35 cellular contexts compared by ENCODE assay signal in genomic region chr12:90855534-90855933, GRCh38.
"Had no signal": no experiment of that assay in that cellular context is flagged by ENCODE, and none has a peak within 500 bp of the region (broad histone marks: within the 10 kb centered on the region; RNA-seq: fewer than 3 reads in every experiment).

No MANE protein-coding gene starts in this region.

- DNase-seq: activated B cell treated with CpG ODN at 0.5 μM for 24 hours; activated CD4-positive, alpha-beta memory T cell treated with anti-CD3 and anti-CD28 coated beads for 36 hours; activated CD4-positive, alpha-beta T cell treated with anti-CD3 and anti-CD28 coated beads for 4 hours; activated CD4-positive, alpha-beta T cell treated with anti-CD3 and anti-CD28 coated beads, Interleukin-2, amount 10 ng/mL, durations not matched to agents 24 days and 14 days; activated CD4-positive, alpha-beta T cell treated with anti-CD3 and anti-CD28 coated beads, Interleukin-2, amount 50 U/mL, for 1 hour; activated CD4-positive, alpha-beta T cell treated with anti-CD3 and anti-CD28 coated beads, Interleukin-2, amount 50 U/mL, for 4 hours; activated CD4-positive, CD25-positive, alpha-beta regulatory T cell treated with anti-CD3 and anti-CD28 coated beads, Interleukin-2, amount 50 U/mL, for 72 hours; activated CD8-positive, alpha-beta memory T cell treated with anti-CD3 and anti-CD28 coated beads, Interleukin-2, amount 50 U/mL, for 4 hours; activated CD8-positive, alpha-beta T cell treated with anti-CD3 and anti-CD28 coated beads for 36 hours; activated effector memory CD4-positive, alpha-beta T cell treated with anti-CD3 and anti-CD28 coated beads, Interleukin-2, amount 50 U/mL, for 16 hours; activated gamma-delta T cell treated with Interleukin-2 at 50 U/mL for 16 hours; activated naive CD4-positive, alpha-beta T cell; activated naive CD4-positive, alpha-beta T cell treated with anti-CD3 and anti-CD28 coated beads for 36 hours; activated naive CD8-positive, alpha-beta T cell treated with anti-CD3 and anti-CD28 coated beads for 36 hours; activated T-cell treated with anti-CD3 and anti-CD28 coated beads for 4 hours; activated T-cell treated with anti-CD3 and anti-CD28 coated beads, Interleukin-2, amount 50 U/mL, for 1 hour; activated T-cell treated with anti-CD3 and anti-CD28 coated beads, Interleukin-2, amount 50 U/mL, for 4 hours; activated T-cell treated with anti-CD3 and anti-CD28 coated beads, Interleukin-2, amount 50 U/mL, for 72 hours; adrenal gland; amniotic stem cell; aorta; body of pancreas; brain microvascular endothelial cell; central memory CD4-positive, alpha-beta T cell; T-helper 1 cell; T-helper 2 cell; T-helper 9 cell had no signal

- H3K9me3 ChIP-seq: adrenal gland, body of pancreas, breast epithelium had no signal

- H3K27me3 ChIP-seq: body of pancreas, brain microvascular endothelial cell, breast epithelium had no signal

- H3K4me1 Mint-ChIP-seq: activated B cell treated with CpG ODN at 0.5 μM for 24 hours; activated CD4-positive, alpha-beta T cell treated with anti-CD3 and anti-CD28 coated beads, Interleukin-2, amount 10 ng/mL, durations not matched to agents 24 days and 14 days; activated naive CD4-positive, alpha-beta T cell treated with anti-CD3 and anti-CD28 coated beads, Interleukin-2, amount 50 U/mL, for 24 hours; activated T-helper 17 cell treated with anti-CD3 and anti-CD28 coated beads, Interleukin-2, amount 50 U/mL, for 72 hours had no signal

- ATAC-seq: activated CD8-positive, alpha-beta T cell treated with anti-CD3 and anti-CD28 coated beads for 36 hours; activated T-cell treated with anti-CD3 and anti-CD28 coated beads, Interleukin-2, amount 50 U/mL, for 4 hours; activated T-cell treated with anti-CD3 and anti-CD28 coated beads, Interleukin-2, amount 50 U/mL, for 72 hours; activated T-helper 17 cell treated with anti-CD3 and anti-CD28 coated beads, Interleukin-2, amount 50 U/mL, for 72 hours; body of pancreas had no signal

- H3K4me1 ChIP-seq: adrenal gland, body of pancreas, breast epithelium had no signal

- H3K27ac ChIP-seq: adrenal gland, body of pancreas, brain microvascular endothelial cell, breast epithelium, VCaP had no signal

- H3K27me3 Mint-ChIP-seq: activated B cell treated with CpG ODN at 0.5 μM for 24 hours; activated CD4-positive, alpha-beta memory T cell treated with anti-CD3 and anti-CD28 coated beads for 36 hours; activated CD4-positive, alpha-beta T cell treated with anti-CD3 and anti-CD28 coated beads, Interleukin-2, amount 10 ng/mL, durations not matched to agents 24 days and 14 days; activated CD8-positive, alpha-beta T cell treated with anti-CD3 and anti-CD28 coated beads for 36 hours; activated naive CD4-positive, alpha-beta T cell treated with anti-CD3 and anti-CD28 coated beads, Interleukin-2, amount 50 U/mL, for 24 hours; activated naive CD8-positive, alpha-beta T cell treated with anti-CD3 and anti-CD28 coated beads for 36 hours; activated T-helper 17 cell treated with anti-CD3 and anti-CD28 coated beads, Interleukin-2, amount 50 U/mL, for 72 hours had no signal

- H3K9me3 Mint-ChIP-seq: activated B cell treated with CpG ODN at 0.5 μM for 24 hours; activated CD4-positive, alpha-beta memory T cell treated with anti-CD3 and anti-CD28 coated beads for 36 hours; activated CD4-positive, alpha-beta T cell treated with anti-CD3 and anti-CD28 coated beads, Interleukin-2, amount 10 ng/mL, durations not matched to agents 24 days and 14 days; activated CD8-positive, alpha-beta T cell treated with anti-CD3 and anti-CD28 coated beads for 36 hours; activated naive CD4-positive, alpha-beta T cell treated with anti-CD3 and anti-CD28 coated beads for 36 hours; activated naive CD4-positive, alpha-beta T cell treated with anti-CD3 and anti-CD28 coated beads, Interleukin-2, amount 50 U/mL, for 24 hours; activated naive CD8-positive, alpha-beta T cell treated with anti-CD3 and anti-CD28 coated beads for 36 hours; activated T-cell treated with anti-CD3 and anti-CD28 coated beads, Interleukin-2, amount 50 U/mL, for 4 hours; activated T-cell treated with anti-CD3 and anti-CD28 coated beads, Interleukin-2, amount 50 U/mL, for 72 hours; activated T-helper 1 cell treated with anti-CD3 and anti-CD28 coated beads, Interleukin-12 subunit alpha, Interleukin-12 subunit beta, Interleukin-2, Interleukin-4 antibody, amounts not matched to agents 30 ng/mL and 10 ng/mL and 1 ng/mL, durations not matched to agents 14 hours and 24 hours and 36 hours; activated T-helper 17 cell treated with anti-CD3 and anti-CD28 coated beads, Interleukin-2, amount 50 U/mL, for 72 hours; T-helper 1 cell treated with Interleukin-12 subunit alpha and Interleukin-12 subunit beta and Interleukin-4 antibody, amounts not matched to agents 30 μg/mL and 1 μg/mL, for 36 hours; T-helper 2 cell treated with Interferon-gamma antibody and Interleukin-4, amounts not matched to agents 5 μg/mL and 100 μg/mL, for 36 hours had no signal

- H3K27ac Mint-ChIP-seq: activated B cell treated with CpG ODN at 0.5 μM for 24 hours; activated CD4-positive, alpha-beta memory T cell treated with anti-CD3 and anti-CD28 coated beads for 36 hours; activated CD4-positive, alpha-beta T cell treated with anti-CD3 and anti-CD28 coated beads, Interleukin-2, amount 10 ng/mL, durations not matched to agents 24 days and 14 days; activated CD8-positive, alpha-beta T cell treated with anti-CD3 and anti-CD28 coated beads for 36 hours; activated naive CD4-positive, alpha-beta T cell treated with anti-CD3 and anti-CD28 coated beads for 36 hours; activated naive CD4-positive, alpha-beta T cell treated with anti-CD3 and anti-CD28 coated beads, Interleukin-2, amount 50 U/mL, for 24 hours; activated naive CD8-positive, alpha-beta T cell treated with anti-CD3 and anti-CD28 coated beads for 36 hours; activated T-cell treated with anti-CD3 and anti-CD28 coated beads, Interleukin-2, amount 50 U/mL, for 72 hours; activated T-helper 1 cell treated with anti-CD3 and anti-CD28 coated beads, Interleukin-12 subunit alpha, Interleukin-12 subunit beta, Interleukin-2, Interleukin-4 antibody, amounts not matched to agents 30 ng/mL and 10 ng/mL and 1 ng/mL, durations not matched to agents 14 hours and 24 hours and 36 hours; activated T-helper 17 cell treated with anti-CD3 and anti-CD28 coated beads, Interleukin-2, amount 50 U/mL, for 72 hours; T-helper 1 cell treated with Interleukin-12 subunit alpha and Interleukin-12 subunit beta and Interleukin-4 antibody, amounts not matched to agents 30 μg/mL and 1 μg/mL, for 36 hours; T-helper 2 cell treated with Interferon-gamma antibody and Interleukin-4, amounts not matched to agents 5 μg/mL and 100 μg/mL, for 36 hours had no signal

- H3K36me3 Mint-ChIP-seq: activated CD4-positive, alpha-beta memory T cell treated with anti-CD3 and anti-CD28 coated beads for 36 hours; activated naive CD4-positive, alpha-beta T cell treated with anti-CD3 and anti-CD28 coated beads, Interleukin-2, amount 50 U/mL, for 24 hours; activated naive CD8-positive, alpha-beta T cell treated with anti-CD3 and anti-CD28 coated beads for 36 hours had no signal

- H3K36me3 ChIP-seq: adrenal gland, brain microvascular endothelial cell, breast epithelium had no signal

- FAIRE-seq: astrocyte had no signal

- H3K4me3 ChIP-seq: adrenal gland, body of pancreas, breast epithelium had no signal

- H3K4me3 Mint-ChIP-seq: activated B cell treated with CpG ODN at 0.5 μM for 24 hours; activated CD4-positive, alpha-beta memory T cell treated with anti-CD3 and anti-CD28 coated beads for 36 hours; activated CD4-positive, alpha-beta T cell treated with anti-CD3 and anti-CD28 coated beads, Interleukin-2, amount 10 ng/mL, durations not matched to agents 24 days and 14 days; activated CD8-positive, alpha-beta T cell treated with anti-CD3 and anti-CD28 coated beads for 36 hours; activated naive CD4-positive, alpha-beta T cell treated with anti-CD3 and anti-CD28 coated beads for 36 hours; activated naive CD4-positive, alpha-beta T cell treated with anti-CD3 and anti-CD28 coated beads, Interleukin-2, amount 50 U/mL, for 24 hours; activated naive CD8-positive, alpha-beta T cell treated with anti-CD3 and anti-CD28 coated beads for 36 hours; activated T-cell treated with anti-CD3 and anti-CD28 coated beads, Interleukin-2, amount 50 U/mL, for 4 hours; activated T-cell treated with anti-CD3 and anti-CD28 coated beads, Interleukin-2, amount 50 U/mL, for 72 hours; activated T-helper 1 cell treated with anti-CD3 and anti-CD28 coated beads, Interleukin-12 subunit alpha, Interleukin-12 subunit beta, Interleukin-2, Interleukin-4 antibody, amounts not matched to agents 30 ng/mL and 10 ng/mL and 1 ng/mL, durations not matched to agents 14 hours and 24 hours and 36 hours; activated T-helper 17 cell treated with anti-CD3 and anti-CD28 coated beads, Interleukin-2, amount 50 U/mL, for 72 hours; T-helper 1 cell treated with Interleukin-12 subunit alpha and Interleukin-12 subunit beta and Interleukin-4 antibody, amounts not matched to agents 30 μg/mL and 1 μg/mL, for 36 hours; T-helper 2 cell treated with Interferon-gamma antibody and Interleukin-4, amounts not matched to agents 5 μg/mL and 100 μg/mL, for 36 hours had no signal
